In the genomic region with DNA sequence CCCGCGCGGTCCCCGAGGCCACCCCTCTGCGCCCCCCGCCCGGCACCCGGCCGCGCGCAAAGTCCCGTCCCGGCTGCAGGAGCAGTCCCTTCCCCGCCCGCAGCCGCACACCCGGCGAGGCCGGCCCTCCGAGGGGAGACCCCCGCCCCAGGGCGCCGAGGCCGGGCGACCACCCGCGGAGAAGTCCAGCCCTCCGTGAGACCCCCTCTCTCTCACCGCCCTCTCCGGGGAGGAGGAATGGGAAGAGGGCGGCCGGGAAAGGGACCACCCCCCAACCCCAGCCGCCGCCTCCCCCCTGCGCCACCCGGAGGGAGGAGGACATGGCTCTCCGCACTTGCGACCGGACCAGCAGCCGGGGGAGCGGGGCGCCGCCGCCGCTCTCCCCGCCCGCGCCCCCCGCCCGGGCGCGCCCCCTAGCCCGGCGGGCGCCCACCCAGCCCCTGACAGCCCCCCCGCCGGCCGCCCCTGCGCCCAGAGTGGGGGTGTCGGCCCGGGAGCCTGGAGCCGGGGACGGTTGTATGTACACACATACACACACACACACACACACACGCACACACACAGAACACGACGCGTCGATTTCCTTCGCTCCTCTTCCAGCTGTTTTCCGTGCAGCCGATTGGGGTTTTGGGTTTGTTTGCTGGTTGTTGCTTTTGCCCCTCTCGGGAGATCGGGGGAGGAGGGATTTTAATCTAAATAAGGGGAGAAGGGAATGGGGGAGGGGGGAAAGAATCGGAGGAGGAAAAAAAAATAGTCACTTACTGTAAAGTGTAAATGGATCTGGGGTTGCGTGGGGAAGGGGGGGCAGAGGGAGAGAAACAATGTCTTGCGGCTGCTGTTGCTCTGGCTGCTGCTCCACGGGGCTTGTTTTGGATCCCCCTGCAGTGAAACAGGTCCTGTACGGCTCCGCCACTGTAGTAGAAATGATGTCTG, we compare ENCODE assay signal across 8 cellular contexts. TPM values are rescaled to one million over a fixed set of nuclear protein-coding genes. Genes with fewer than 3 reads are reported as not detected.
DNase-seq lines count a peak whose midpoint lies in the region; ATAC-seq and TF ChIP-seq lines count a peak whose summit lies in the region.

A gene (minus strand): TSS at position 925 of the 933 bp plus-strand sequence.

- H4K20me1 ChIP-seq in osteoblast (ENCODE audit: insufficient read depth, low read length): peaks cover 6% of the 10 kb centered on the region

- H3K36me3 Mint-ChIP-seq in activated naive CD8-positive, alpha-beta T cell: peaks cover 2% of the 10 kb centered on the region

- peak within 1 kb of the TSS; percentile 88 for H2AFZ ChIP-seq in osteoblast (ENCODE audit: low read length)

- no peaks in the 10 kb centered on the region for H3K27me3 ChIP-seq in SJCRH30
- H3K27me3 ChIP-seq in osteoblast (ENCODE audit: insufficient read depth, low read length): no peaks in the 10 kb centered on the region
- H3K27me3 ChIP-seq in aorta (ENCODE audit: control insufficient read depth in 1 of 2, insufficient read depth in 2 of 2, low read length in 1 of 2): no peaks in the 10 kb centered on the region

- CTCF ChIA-PET in HEK293T (lab: Yijun Ruan, JAX): interaction anchor here (0.6 to 1.8 kb wide), 6 partner anchors 13 to 475 kb away, joined by 3 to 5 read pairs (median 4); no protein-coding TSS in a partner anchor

- POLR2A ChIA-PET in HEK293T (lab: Yijun Ruan, JAX): interaction anchor here (0.5 to 3.1 kb wide), 14 partner anchors 11 to 247 kb away, joined by 3 to 19 read pairs (median 4); no protein-coding TSS in a partner anchor

- peak within 1 kb of the TSS; percentile 78 for H3K4me3 ChIP-seq in SJCRH30
- peak within 1 kb of the TSS; percentile 91 for H3K4me3 ChIP-seq in osteoblast (ENCODE audit: insufficient read depth, low read length)
- peak within 1 kb of the TSS; percentile 93 to 99 for H3K4me3 ChIP-seq in aorta (ENCODE audit: low read length in 2 of 2)

- TF ChIP-seq CTCF in osteoblast (IDR thresholded peaks at IDR 0.05; ENCODE audit: extremely low read depth, low read depth, low read length): no peak

- peaks cover 38% of the 10 kb centered on the region for H3K79me2 ChIP-seq in osteoblast (ENCODE audit: insufficient read depth, low read length)

- H3K27me3 Mint-ChIP-seq in activated naive CD8-positive, alpha-beta T cell: no peaks in the 10 kb centered on the region

- H3K4me3 Mint-ChIP-seq in activated naive CD8-positive, alpha-beta T cell: peak within 1 kb of the TSS; percentile 97

- intact Hi-C loops in Right ventricle myocardium superior (cut with DNase I) (loop anchor here (5.0 to 10.0 kb wide), 3 partner anchors 249 to 426 kb away; no protein-coding TSS in a partner anchor), aorta (cut with DNase I) (loop anchor here (5.0 to 10.0 kb wide), 10 partner anchors 34 to 429 kb away; no protein-coding TSS in a partner anchor)

- peak within 1 kb of the TSS; percentile 98 for H3K27ac Mint-ChIP-seq in activated naive CD8-positive, alpha-beta T cell

- H3K4me1 ChIP-seq in SJCRH30 (peaks cover 2% of the 10 kb centered on the region), osteoblast (ENCODE audit: insufficient read depth, low read length) (peaks cover 47% of the 10 kb centered on the region), aorta (ENCODE audit: control insufficient read depth in 1 of 2, insufficient read depth in 2 of 2, low read length in 2 of 2) (no peaks in the 10 kb centered on the region)

- H3K4me2 ChIP-seq in osteoblast (ENCODE audit: insufficient read depth, low read length): peak within 1 kb of the TSS; percentile 99

- peak within 1 kb of the TSS; percentile 47; the same call in 1 of the 2 replicates for H3K27ac ChIP-seq in SJCRH30
- H3K27ac ChIP-seq in osteoblast (ENCODE audit: low read depth, low read length): peak within 1 kb of the TSS; percentile 96
- peak within 1 kb of the TSS; percentile 96 to 98 for H3K27ac ChIP-seq in aorta (ENCODE audit: low read depth in 1 of 2, low read length in 2 of 2)

- DNase-seq in DMS114 treated with DMSO at 0.1 percent for 48 hours (lab: John Stamatoyannopoulos, UW; ENCODE audit: unreplicated experiment): peak; percentile 68
- DNase-seq in HEK293T (ENCODE audit: extremely low spot score): no peak
- DNase-seq in SJCRH30: peak; percentile 41 to 55
- peak; percentile 78 for DNase-seq in Right ventricle myocardium superior
- peak; percentile 96 for DNase-seq in osteoblast (ENCODE audit: insufficient read length, low spot score, missing footprints)
- DNase-seq in aorta: peak; percentile 74 to 87

- ATAC-seq in Right ventricle myocardium superior (ENCODE audit: poor library complexity): no peak
- peak; percentile 36 for ATAC-seq in aorta (ENCODE audit: low FRiP score)
- ATAC-seq in GM18873 (IDR thresholded peaks at IDR 0.05; ENCODE audit: low FRiP score, unreplicated experiment): no peak

- H3K4me1 Mint-ChIP-seq in activated naive CD8-positive, alpha-beta T cell (ENCODE audit: low read depth): peaks cover 60% of the 10 kb centered on the region

- H3K9me3 ChIP-seq in SJCRH30 (replicated peaks) (no peaks in the 10 kb centered on the region), osteoblast (ENCODE audit: low read depth, low read length) (no peaks in the 10 kb centered on the region), aorta (ENCODE audit: control insufficient read depth, low read length) (no peaks in the 10 kb centered on the region)

- no peaks in the 10 kb centered on the region for H3K9me3 Mint-ChIP-seq in activated naive CD8-positive, alpha-beta T cell (ENCODE audit: low read depth)

- WGBS in aorta, 2 donors: 0 to 1% methylated on average over 45 to 79 of the region's 79 CpGs

- H3K36me3 ChIP-seq in SJCRH30 (no peaks in the 10 kb centered on the region), osteoblast (ENCODE audit: insufficient read depth, low read length) (no peaks in the 10 kb centered on the region), aorta (ENCODE audit: control insufficient read depth in 1 of 2, insufficient read depth in 2 of 2, low read length in 1 of 2) (no peaks in the 10 kb centered on the region)

TF ChIP-seq in HEK293T, 16 proteins besides CTCF, POLR2A, EP300 and RAD21:
- TF ChIP-seq ZNF384 (IDR thresholded peaks at IDR 0.05) (peak; percentile 72), LEF1 (IDR thresholded peaks at IDR 0.05; ENCODE audit: borderline replicate concordance) (no peak), CTBP1 (IDR thresholded peaks at IDR 0.05; ENCODE audit: borderline replicate concordance) (peak; percentile 49; the same call in 1 of the 2 replicates), L3MBTL2 (conservative IDR thresholded peaks at IDR 0.05) (peak; percentile 45; the same call in 1 of the 2 replicates)
- TF ChIP-seq, protein P1, sequence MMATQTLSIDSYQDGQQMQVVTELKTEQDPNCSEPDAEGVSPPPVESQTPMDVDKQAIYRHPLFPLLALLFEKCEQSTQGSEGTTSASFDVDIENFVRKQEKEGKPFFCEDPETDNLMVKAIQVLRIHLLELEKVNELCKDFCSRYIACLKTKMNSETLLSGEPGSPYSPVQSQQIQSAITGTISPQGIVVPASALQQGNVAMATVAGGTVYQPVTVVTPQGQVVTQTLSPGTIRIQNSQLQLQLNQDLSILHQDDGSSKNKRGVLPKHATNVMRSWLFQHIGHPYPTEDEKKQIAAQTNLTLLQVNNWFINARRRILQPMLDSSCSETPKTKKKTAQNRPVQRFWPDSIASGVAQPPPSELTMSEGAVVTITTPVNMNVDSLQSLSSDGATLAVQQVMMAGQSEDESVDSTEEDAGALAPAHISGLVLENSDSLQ (IDR thresholded peaks at IDR 0.05): peak; percentile 34; the same call in 1 of the 2 replicates

RNA-seq across cellular contexts. Expression of the gene that starts here (rescaled TPM):
- 6.0 and 6.3 TPM in 2 replicates for total RNA-seq in SJCRH30 (2014; rRNA removed; shearing (Covaris generic))
- total RNA-seq in Right ventricle myocardium superior (36.1 TPM), osteoblast (44.2 and 48.5 TPM in 2 replicates), aorta (10 to 100 TPM; 77.3 to 85.5 TPM)
- polyA plus RNA-seq in aorta: 10 to 100 TPM; 11.5 to 14.2 TPM

Comparison
In these comparisons a context has a peak if more than half of its experiments do, and no peak if none do; other contexts are left out.
1. H3K27ac ChIP-seq: peak in every context shown above with its lines; median percentile 97 in aorta; 96 in osteoblast; 47 in SJCRH30.